In genomic region chr11:96235725-96236124, GRCh38 we compare ENCODE assay signal across 9 cellular contexts.
DNase-seq lines count a peak whose midpoint lies in the region; ATAC-seq, FAIRE-seq and TF ChIP-seq lines count a peak whose summit lies in the region.
"Had no signal": no experiment of that assay in that cellular context is flagged by ENCODE, and none has a peak within 500 bp of the region (broad histone marks: within the 10 kb centered on the region; RNA-seq: fewer than 3 reads in every experiment).

No MANE protein-coding gene starts in this region.

- BruUV-seq in HepG2 (replicated peaks; lab: Mats Ljungman, UMichigan) (no TSS peak), Caco-2 (replicated peaks; lab: Mats Ljungman, UMichigan) (no TSS peak)

- H3K36me3 ChIP-seq in HepG2 (replicated peaks in 1 of 2; ENCODE audit: control insufficient read depth in 1 of 2, insufficient read depth in 2 of 2, low read length in 2 of 2): peaks cover 0 to 3% of the 10 kb centered on the region in 2 experiments; a peak in 2 of 5 replicates
- H3K36me3 ChIP-seq in right lobe of liver: no peaks in the 10 kb centered on the region
- no peaks in the 10 kb centered on the region for H3K36me3 ChIP-seq in uterus
- no peaks in the 10 kb centered on the region for H3K36me3 ChIP-seq in Caco-2 (ENCODE audit: control insufficient read depth, insufficient read depth, low read length)
- no peaks in the 10 kb centered on the region for H3K36me3 ChIP-seq in effector memory CD4-positive, alpha-beta T cell (ENCODE audit: control insufficient read depth, insufficient read depth, low read length)

- H3K79me2 ChIP-seq in HepG2 (ENCODE audit: insufficient read depth, low read length): peaks cover 28% of the 10 kb centered on the region

- POLR2A ChIA-PET in HepG2 (lab: Yijun Ruan, JAX): no interaction called here
- POLR2A ChIA-PET in Caco-2 (lab: Charles Lee): no interaction called here

- no peaks in the 10 kb centered on the region for H3K27me3 ChIP-seq in HepG2 (ENCODE audit: control insufficient read depth in 1 of 2, insufficient read depth in 2 of 2, low read length in 2 of 2)
- no peaks in the 10 kb centered on the region for H3K27me3 ChIP-seq in right lobe of liver
- H3K27me3 ChIP-seq in uterus: no peaks in the 10 kb centered on the region
- no peaks in the 10 kb centered on the region for H3K27me3 ChIP-seq in Caco-2 (replicated peaks; ENCODE audit: control insufficient read depth, insufficient read depth, low read length)
- H3K27me3 ChIP-seq in effector memory CD4-positive, alpha-beta T cell (replicated peaks; ENCODE audit: control insufficient read depth, insufficient read depth, low read length, poor library complexity, severe bottlenecking): no peaks in the 10 kb centered on the region

- intact Hi-C loops in HepG2 (cut with micrococcal nuclease; ENCODE audit: unreplicated experiment): loop anchor here (5.0 kb wide), 1 partner anchor 223 kb away; no protein-coding TSS in a partner anchor
- intact Hi-C loops in right lobe of liver (cut with DNase I): no loop called here
- intact Hi-C loops in uterus (cut with DNase I; ENCODE audit: low total_unique reads): no loop called here
- intact Hi-C loops in Caco-2 (cut with micrococcal nuclease; ENCODE audit: unreplicated experiment): no loop called here

- CTCF ChIA-PET in HepG2 (lab: Yijun Ruan, JAX; ENCODE audit: low intra/inter-chr PET ratio, low total read pairs): no interaction called here
- CTCF ChIA-PET in Caco-2 (lab: Charles Lee): interaction anchor here (0.6 kb wide), 1 partner anchor 14 kb away, joined by 3 read pairs; no protein-coding TSS in a partner anchor

- ATAC-seq in HepG2: no peak
- ATAC-seq in right lobe of liver: no peak
- peak; percentile 89 for ATAC-seq in HG03432 (IDR thresholded peaks at IDR 0.05; ENCODE audit: unreplicated experiment)
- no peak for ATAC-seq in HG02840 (IDR thresholded peaks at IDR 0.05; ENCODE audit: low FRiP score, unreplicated experiment)

- no peaks in the 10 kb centered on the region for H3K9me3 Mint-ChIP-seq in Caco-2 (ENCODE audit: unreplicated experiment)

- H3K27ac Mint-ChIP-seq in Caco-2 (ENCODE audit: unreplicated experiment): no peak overlapping the region

- no peak for FAIRE-seq in HepG2 (lab: Jason Lieb, UNC)

- H3K9me3 ChIP-seq in HepG2 (ENCODE audit: low read length) (no peaks in the 10 kb centered on the region), right lobe of liver (no peaks in the 10 kb centered on the region), uterus (no peaks in the 10 kb centered on the region), Caco-2 (no peaks in the 10 kb centered on the region)
- no peaks in the 10 kb centered on the region for H3K9me3 ChIP-seq in effector memory CD4-positive, alpha-beta T cell (ENCODE audit: control insufficient read depth, low read length)

- no peak for TF ChIP-seq EP300 in HepG2 (IDR thresholded peaks at IDR 0.05; ENCODE audit: low read depth in 2 of 2, low read length in 2 of 2)
- no peak for TF ChIP-seq EP300 in HepG2 (CRISPR knock-in tag; IDR thresholded peaks at IDR 0.05; ENCODE audit: borderline replicate concordance)

- no peak overlapping the region for H3K4me3 Mint-ChIP-seq in Caco-2 (ENCODE audit: unreplicated experiment)

- WGBS in HepG2 (ENCODE audit: low lambda C conversion rate): 95% methylated on average over 4 of the region's 4 CpGs
- 39% methylated on average over 4 of the region's 4 CpGs for WGBS in right lobe of liver (ENCODE audit: insufficient coverage, low coverage, low lambda C conversion rate, missing lambda C conversion rate)

- H3K27me3 Mint-ChIP-seq in Caco-2 (ENCODE audit: insufficient read depth, unreplicated experiment): no peaks in the 10 kb centered on the region

- TF ChIP-seq POLR2A in HepG2 (IDR thresholded peaks at IDR 0.05; ENCODE audit: insufficient read depth in 1 of 2, low read depth in 2 of 2, low read length in 2 of 2): no peak
- TF ChIP-seq POLR2A in right lobe of liver (IDR thresholded peaks at IDR 0.05): no peak
- TF ChIP-seq POLR2A in uterus (IDR thresholded peaks at IDR 0.05): no peak

- peaks cover 6% of the 10 kb centered on the region for H3K4me1 Mint-ChIP-seq in Caco-2 (ENCODE audit: low read depth, unreplicated experiment)

- H4K20me1 ChIP-seq in HepG2 (ENCODE audit: insufficient read depth, low read length): no peaks in the 10 kb centered on the region

- H3K4me1 ChIP-seq in HepG2 (ENCODE audit: insufficient read depth, low read length) (peaks cover 51% of the 10 kb centered on the region), right lobe of liver (no peaks in the 10 kb centered on the region), uterus (peaks cover 0 to 7% of the 10 kb centered on the region in 2 donors), Caco-2 (peaks cover 22% of the 10 kb centered on the region)
- no peaks in the 10 kb centered on the region for H3K4me1 ChIP-seq in effector memory CD4-positive, alpha-beta T cell (ENCODE audit: control insufficient read depth, insufficient read depth, low read length, poor library complexity, severe bottlenecking)

- H2AFZ ChIP-seq in HepG2 (ENCODE audit: low read length): no peak overlapping the region

- no peak overlapping the region for H3K4me2 ChIP-seq in HepG2 (ENCODE audit: low read depth, low read length)

- H3K4me3 ChIP-seq in HepG2 (replicated peaks in 1 of 3; ENCODE audit: insufficient read depth in 1 of 3, low read depth in 2 of 3, low read length in 3 of 3) (no peak overlapping the region), right lobe of liver (no peak overlapping the region), choroid plexus epithelial cell (ENCODE audit: low read depth, low read length) (no peak overlapping the region), uterus (no peak overlapping the region), Caco-2 (ENCODE audit: low read depth, low read length) (no peak overlapping the region)
- no peak overlapping the region for H3K4me3 ChIP-seq in effector memory CD4-positive, alpha-beta T cell (ENCODE audit: insufficient read depth, low read depth, low read length, poor library complexity, severe bottlenecking)

- in situ Hi-C loops in HepG2 (cut with HindIII; ENCODE audit: extremely low pct_ligation_motif_present, low pct_unique_long_range_greater_than_20kb): loop anchor here (5.0 kb wide), 1 partner anchor 223 kb away; no protein-coding TSS in a partner anchor

- DNase-seq in HepG2 (ENCODE audit: low spot score) (no peak), right lobe of liver (no peak), choroid plexus epithelial cell (ENCODE audit: low read depth) (peak; percentile 47), uterus (no peak), Caco-2 (no peak)
- no peak for DNase-seq in effector memory CD4-positive, alpha-beta T cell
- DNase-seq: DMS53 had no signal

- H3K9ac ChIP-seq in HepG2 (ENCODE audit: insufficient read depth, low read depth, low read length): no peak overlapping the region

- TF ChIP-seq CTCF in HepG2 (CRISPR knock-in tag; IDR thresholded peaks at IDR 0.05): no peak
- TF ChIP-seq CTCF in right lobe of liver (IDR thresholded peaks at IDR 0.05): no peak
- no peak for TF ChIP-seq CTCF in choroid plexus epithelial cell (conservative IDR thresholded peaks at IDR 0.05; ENCODE audit: low read depth, low read length)
- no peak for TF ChIP-seq CTCF in uterus (IDR thresholded peaks at IDR 0.05)
- no peak for TF ChIP-seq CTCF in Caco-2 (IDR thresholded peaks at IDR 0.05; ENCODE audit: insufficient read depth in 1 of 2, low read depth in 1 of 2, low read length in 1 of 2, severe bottlenecking in 1 of 2, unreplicated experiment in 1 of 2)

- no peak for TF ChIP-seq RAD21 in HepG2 (CRISPR knock-in tag; IDR thresholded peaks at IDR 0.05)

- H3K36me3 Mint-ChIP-seq in Caco-2 (ENCODE audit: insufficient read depth, unreplicated experiment): no peaks in the 10 kb centered on the region

- H3K27ac ChIP-seq in HepG2 (ENCODE audit: extremely low read length, insufficient read depth, low read length) (no peak overlapping the region), right lobe of liver (no peak overlapping the region), uterus (peak overlapping the region; percentile 9 to 36)
- H3K27ac ChIP-seq in effector memory CD4-positive, alpha-beta T cell (ENCODE audit: insufficient read depth, low read length, poor library complexity, severe bottlenecking): no peak overlapping the region

TF ChIP-seq in HepG2, 621 proteins besides CTCF, POLR2A, EP300 and RAD21:
- TF ChIP-seq CEBPG (CRISPR knock-in tag; IDR thresholded peaks at IDR 0.05) (0 out of 2 replicates have a peak, but pooled peaks have one; percentile 25), ESRRA (CRISPR knock-in tag; IDR thresholded peaks at IDR 0.05; ENCODE audit: low read depth) (no peak), PBX3 (CRISPR knock-in tag; IDR thresholded peaks at IDR 0.05; ENCODE audit: borderline replicate concordance) (no peak)

Comparison
In these comparisons a context has a peak if more than half of its experiments do, and no peak if none do; other contexts are left out.
1. H3K27ac ChIP-seq: peak in uterus (2 of 2); none in HepG2 (single experiment), right lobe of liver (0 of 3) and effector memory CD4-positive, alpha-beta T cell (single experiment).